Comparison of ENCODE assay signal across 8 cellular contexts in the genomic region with DNA sequence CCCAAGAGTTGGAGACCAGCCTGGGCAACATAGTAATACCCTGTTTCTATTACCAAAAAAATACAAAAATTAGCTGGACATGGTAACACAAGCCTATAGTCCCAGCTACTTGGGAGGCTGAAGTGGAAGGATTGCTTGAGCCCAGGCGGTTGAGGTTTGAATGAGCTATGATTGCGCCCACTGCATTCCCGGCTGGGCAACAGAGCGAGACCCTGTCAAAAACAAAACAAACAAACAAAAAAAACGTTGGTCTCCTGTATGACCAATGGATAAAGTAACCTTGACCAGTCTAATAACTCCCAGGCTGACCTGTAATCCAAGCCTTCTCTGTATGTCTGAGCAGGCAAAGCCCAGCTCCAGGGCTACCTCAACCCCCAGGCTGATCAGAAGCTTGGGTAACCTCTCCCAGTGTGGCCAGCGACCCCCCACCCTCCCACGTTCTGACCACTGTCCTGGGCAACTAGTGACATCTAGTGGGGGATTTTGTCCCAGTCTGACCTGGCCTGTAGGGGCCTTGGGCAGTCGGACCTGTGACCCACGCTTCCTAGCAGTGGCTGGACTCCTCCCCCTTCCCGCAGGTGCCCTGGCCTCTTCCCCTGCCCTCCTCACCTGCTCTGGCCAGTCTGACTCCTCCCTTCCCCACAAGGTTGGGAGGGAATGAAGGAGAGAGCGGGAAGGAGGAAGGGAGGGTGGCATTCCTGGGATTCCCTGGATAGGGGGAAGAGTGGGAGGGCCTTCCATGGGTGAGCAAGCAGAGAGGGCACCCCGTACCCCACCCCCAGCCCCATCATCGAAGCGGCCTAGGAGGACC. TPM values are rescaled to one million over a fixed set of nuclear protein-coding genes. Genes with fewer than 3 reads are reported as not detected.
DNase-seq lines count a peak whose midpoint lies in the region; ATAC-seq, FAIRE-seq and TF ChIP-seq lines count a peak whose summit lies in the region.

No MANE protein-coding gene starts in this region.

- H3K4me3 ChIP-seq in fibroblast of the aortic adventitia (ENCODE audit: low read depth, low read length) (no peak overlapping the region), pancreas (peak overlapping the region in 2 of 4 donors; percentile 43 to 68)

- in situ Hi-C loops in GM13977 (cut with MboI; ENCODE audit: low pct_unique_long_range_greater_than_20kb, low sequenced_read_pairs, unreplicated experiment): no loop called here

- intact Hi-C loops in pancreas (cut with DNase I): no loop called here

- peak overlapping the region; percentile 95 for H3K27ac ChIP-seq in RWPE1
- peak overlapping the region; percentile 82 to 85 (median 84) for H3K27ac ChIP-seq in pancreas

- 15 to 19% methylated on average over 14 of the region's 14 CpGs for WGBS in pancreas, 2 donors

- no peaks in the 10 kb centered on the region for H3K27me3 ChIP-seq in pancreas

- POLR2A ChIA-PET in RWPE1 (lab: Yijun Ruan, JAX; ENCODE audit: low non-redundant PET): no interaction called here

- TF ChIP-seq CTCF in GM13977 (IDR thresholded peaks at IDR 0.05; ENCODE audit: extremely low read depth, insufficient read depth, missing control alignments) (peak; percentile 47), RWPE1 (conservative IDR thresholded peaks at IDR 0.05; ENCODE audit: low read depth) (peak; percentile 51), fibroblast of the aortic adventitia (IDR thresholded peaks at IDR 0.05; ENCODE audit: insufficient read depth, low read length) (peak; percentile 53), pancreas (IDR thresholded peaks at IDR 0.05) (peak in 1 of 4 donors; percentile 10)

- FAIRE-seq in pancreas (lab: Jason Lieb, UNC): no peak

- peak; percentile 69 to 84 (median 72) for ATAC-seq in pancreas
- no peak for ATAC-seq in GM18873 (IDR thresholded peaks at IDR 0.05; ENCODE audit: low FRiP score, unreplicated experiment)
- ATAC-seq in GM21526 (IDR thresholded peaks at IDR 0.05; ENCODE audit: low FRiP score, unreplicated experiment): no peak

- DNase-seq in GM13977 (ENCODE audit: low spot score) (peak; percentile 66), RWPE1 (ENCODE audit: low spot score) (peak; percentile 83), fibroblast of the aortic adventitia (ENCODE audit: low read depth) (peak; percentile 34), pancreas (peak in 4 of 6 donors; percentile 65 to 76 (median 69)), Kasumi-1 (lab: John Stamatoyannopoulos, UW) (no peak), cortex of kidney (lab: John Stamatoyannopoulos, UW) (no peak)

- H3K36me3 ChIP-seq in pancreas: no peaks in the 10 kb centered on the region

- H3K9me3 ChIP-seq in pancreas: no peaks in the 10 kb centered on the region

- CTCF ChIA-PET in RWPE1 (lab: Yijun Ruan, JAX): interaction anchor here (0.6 to 2.3 kb wide), 4 partner anchors 30 to 274 kb away, joined by 3 to 7 read pairs (median 4); partner anchors contain the start of gene CBLC

- H3K4me1 ChIP-seq in pancreas: peaks cover 7 to 18% (median 14%) of the 10 kb centered on the region in 3 donors

RNA-seq across cellular contexts. Expression of gene BCAM, which starts 1.0 kb away (rescaled TPM):
- total RNA-seq in fibroblast of the aortic adventitia (ENCODE audit: low replicate concordance) (5.9 and 24.2 TPM in 2 replicates), pancreas (10 to 100 TPM; 28.8 to 74.5 (median 40.5) TPM)
- polyA plus RNA-seq in pancreas: 100 to 1,000 TPM in 1 of 2 donors, 10 to 100 TPM in 1; 99.5 to 140 TPM

RNA-seq across cellular contexts. Expression of gene CBLC, which starts 30.2 kb away (rescaled TPM):
- total RNA-seq in fibroblast of the aortic adventitia (ENCODE audit: low replicate concordance): not detected in 2 replicates
- 10 to 100 TPM; 10.1 to 14.8 (median 12.1) TPM for total RNA-seq in pancreas
- 10 to 100 TPM; 16.5 to 29.7 TPM for polyA plus RNA-seq in pancreas

RNA-seq across cellular contexts. Expression of gene NECTIN2, which starts 38.2 kb away (rescaled TPM):
- 22.1 and 40.3 TPM in 2 replicates for total RNA-seq in fibroblast of the aortic adventitia (ENCODE audit: low replicate concordance)
- 100 to 1,000 TPM in 1 of 6 donors, 10 to 100 TPM in 5; 26.7 to 101 (median 40.2) TPM for total RNA-seq in pancreas
- polyA plus RNA-seq in pancreas: 100 to 1,000 TPM in 1 of 2 donors, 10 to 100 TPM in 1; 93.6 to 101 TPM

RNA-seq across cellular contexts. Expression of gene BCL3, which starts 59.3 kb away (rescaled TPM):
- 3.8 and 13.4 TPM in 2 replicates for total RNA-seq in fibroblast of the aortic adventitia (ENCODE audit: low replicate concordance)
- total RNA-seq in pancreas: 10 to 100 TPM; 13.9 to 50.3 (median 30.0) TPM
- 100 to 1,000 TPM in 1 of 2 donors, 10 to 100 TPM in 1; 79.9 to 113 TPM for polyA plus RNA-seq in pancreas

Comparison
In these comparisons a context has a peak if more than half of its experiments do, and no peak if none do; other contexts are left out.
1. DNase-seq: peak in GM13977 (single experiment), RWPE1 (single experiment), fibroblast of the aortic adventitia (single experiment) and pancreas (4 of 6); none in Kasumi-1 (0 of 2) and cortex of kidney (single experiment).
2. ATAC-seq: peak in pancreas (4 of 4); none in GM18873 (single experiment) and GM21526 (single experiment).
3. RNA of gene CBLC, which starts 30.2 kb away (total RNA-seq): 10.1 to 14.8 TPM in pancreas; not detected in fibroblast of the aortic adventitia; every median in the first group is over 10 times any median in the second.